Comparison of ENCODE assay signal across 16 cellular contexts in genomic region chr2:182818541-182819308, GRCh38. TPM values are rescaled to one million over a fixed set of nuclear protein-coding genes. Genes with fewer than 3 reads are reported as not detected.
DNase-seq lines count a peak whose midpoint lies in the region; ATAC-seq, FAIRE-seq and TF ChIP-seq lines count a peak whose summit lies in the region.
"Had no signal": no experiment of that assay in that cellular context is flagged by ENCODE, and none has a peak within 500 bp of the region (broad histone marks: within the 10 kb centered on the region; RNA-seq: fewer than 3 reads in every experiment).

No MANE protein-coding gene starts in this region.

- H3K4me2 ChIP-seq in H1 (ENCODE audit: insufficient read depth in 1 of 2, low read depth in 2 of 2, low read length in 2 of 2) = peak overlapping the region; percentile 13 to 50
- H3K4me2 ChIP-seq: A549 had no signal

- H3K14ac ChIP-seq in H1 (ENCODE audit: insufficient read length) = no peak overlapping the region

- ATAC-seq in HG02840 (IDR thresholded peaks at IDR 0.05; ENCODE audit: low FRiP score, unreplicated experiment) (no peak), GM21529 (IDR thresholded peaks at IDR 0.05; ENCODE audit: unreplicated experiment) (no peak)
- ATAC-seq: A549 had no signal

- H3K18ac ChIP-seq in H1 (ENCODE audit: extremely low read depth, low read length) = no peak overlapping the region; the same call in 1 of the 2 replicates

- no peaks in the 10 kb centered on the region for H3K27me3 ChIP-seq in H1 (replicated peaks in 1 of 4; ENCODE audit: control insufficient read depth in 3 of 4, extremely low read depth in 1 of 4, insufficient read depth in 3 of 4, low read length in 3 of 4)

- WGBS in H1 (ENCODE audit: extremely low coverage in 1 of 2, insufficient coverage in 1 of 2, insufficient read length in 1 of 2, insufficient replicate concordance in 2 of 2, low coverage in 1 of 2, low lambda C conversion rate in 2 of 2, missing lambda C conversion rate in 1 of 2), 2 experiments = 22% methylated on average over 6 of the region's 6 CpGs; no CpG with 5 or more reads in 1 of the 2 experiments

- CTCF ChIA-PET in H1 (lab: Charles Lee; ENCODE audit: partially characterized antibody) = interaction anchor here (0.6 to 2.2 kb wide), 15 partner anchors 8 to 562 kb away, joined by 3 to 8 read pairs (median 4); partner anchors contain the start of gene FRZB

- no peak overlapping the region for H2BK12ac ChIP-seq in H1 (ENCODE audit: low read depth, low read length)

- H2BK20ac ChIP-seq in H1 (ENCODE audit: low read length) = no peak overlapping the region

- H3K56ac ChIP-seq in H1 (replicated peaks; ENCODE audit: insufficient read length, low read depth, low read length) = no peak overlapping the region

- H4K8ac ChIP-seq in H1 (ENCODE audit: extremely low read depth, insufficient read depth, low read length) = no peak overlapping the region

- H3K27ac ChIP-seq in H1 (ENCODE audit: low read depth, low read length) = peak overlapping the region; percentile 25; the same call in 1 of the 2 replicates
- H3K27ac ChIP-seq: A549 had no signal

- H3K27me3 Mint-ChIP-seq in osteocyte (ENCODE audit: unreplicated experiment) = peaks cover 7% of the 10 kb centered on the region

- H3K36me3 ChIP-seq in H1 (ENCODE audit: control insufficient read depth in 2 of 4, insufficient read depth in 4 of 4, low read length in 3 of 4) = no peaks in the 10 kb centered on the region

- no peak overlapping the region for H2AFZ ChIP-seq in H1 (ENCODE audit: low read length)

- H4K5ac ChIP-seq in H1 (ENCODE audit: insufficient read length, low read depth, low read length) = peak overlapping the region; percentile 80

- no peak overlapping the region for H3K23ac ChIP-seq in H1 (ENCODE audit: insufficient read length)

- no peaks in the 10 kb centered on the region for H4K20me1 ChIP-seq in H1 (replicated peaks in 1 of 2; ENCODE audit: control insufficient read depth in 1 of 2, insufficient read depth in 2 of 2, low read length in 2 of 2)

- POLR2A ChIA-PET in H1 (lab: Charles Lee; ENCODE audit: partially characterized antibody) = interaction anchor here (1.1 to 1.6 kb wide), 4 partner anchors 9 to 48 kb away, joined by 3 to 7 read pairs (median 4); partner anchors contain the start of gene FRZB

- no peak for TF ChIP-seq RAD21 in H1 (IDR thresholded peaks at IDR 0.05 in 1 of 2, conservative IDR thresholded peaks at IDR 0.05 in 1 of 2; ENCODE audit: low read depth in 2 of 2, low read length in 2 of 2)

- no peak for TF ChIP-seq EP300 in H1 (IDR thresholded peaks at IDR 0.05; ENCODE audit: borderline replicate concordance in 1 of 2, low read depth in 2 of 2, low read length in 2 of 2)

- TF ChIP-seq CTCF in H1 (IDR thresholded peaks at IDR 0.05; ENCODE audit: control extremely low read depth in 1 of 3, insufficient read depth in 1 of 3, low read depth in 1 of 3, low read length in 3 of 3) (no peak), osteocyte (IDR thresholded peaks at IDR 0.05) (no peak)

- no peak overlapping the region for H2BK15ac ChIP-seq in H1 (ENCODE audit: low read length)

- H4K91ac ChIP-seq in H1 (replicated peaks; ENCODE audit: insufficient read length, low read length) = no peak overlapping the region

- no peak overlapping the region for H3K4ac ChIP-seq in H1 (replicated peaks; ENCODE audit: insufficient read length, low read depth, low read length)

- H3K27ac Mint-ChIP-seq in osteocyte (ENCODE audit: unreplicated experiment) = peak overlapping the region; percentile 74
- H3K27ac Mint-ChIP-seq: activated B cell treated with CpG ODN at 0.5 μM for 24 hours had no signal

- peaks cover 32% of the 10 kb centered on the region for H3K4me1 Mint-ChIP-seq in osteocyte (ENCODE audit: unreplicated experiment)
- H3K4me1 Mint-ChIP-seq: activated B cell treated with CpG ODN at 0.5 μM for 24 hours had no signal

- peaks cover 0 to 26% (median 4%) of the 10 kb centered on the region in 4 experiments; a peak in 4 of 7 replicates for H3K4me1 ChIP-seq in H1 (replicated peaks in 1 of 4; ENCODE audit: control insufficient read depth in 3 of 4, insufficient read depth in 4 of 4, low read length in 3 of 4)
- H3K4me1 ChIP-seq: A549 had no signal

- H3K36me3 Mint-ChIP-seq in osteocyte (ENCODE audit: unreplicated experiment) = no peaks in the 10 kb centered on the region

- H3K79me2 ChIP-seq in H1 (ENCODE audit: control insufficient read depth in 1 of 2, insufficient read depth in 2 of 2, low read length in 2 of 2) = no peaks in the 10 kb centered on the region

- FAIRE-seq in H1 (lab: Jason Lieb, UNC) = peak; percentile 58
- FAIRE-seq: A549 had no signal

- no peaks in the 10 kb centered on the region for H3K9me3 ChIP-seq in H1 (ENCODE audit: insufficient read depth in 2 of 2, low read depth in 1 of 2, low read length in 1 of 2)
- H3K9me3 ChIP-seq: A549 had no signal

- peak overlapping the region; percentile 7; the same call in 1 of the 2 replicates for H2BK5ac ChIP-seq in H1 (ENCODE audit: low read depth, low read length)

- peak overlapping the region; percentile 75 for H2BK120ac ChIP-seq in H1 (replicated peaks; ENCODE audit: low read depth, low read length)

- H3K23me2 ChIP-seq in H1 (ENCODE audit: low read depth, low read length) = no peaks in the 10 kb centered on the region

- no peaks in the 10 kb centered on the region for H3K79me1 ChIP-seq in H1 (ENCODE audit: low read depth, low read length)

- H3K9ac ChIP-seq in H1 (replicated peaks in 1 of 4; ENCODE audit: extremely low read depth in 1 of 4, low read depth in 3 of 4, low read length in 3 of 4) = no peak overlapping the region

- DNase-seq in NCI-H1694 treated with DMSO at 0.1 percent for 48 hours (lab: John Stamatoyannopoulos, UW) (peak; percentile 2), NCI-H1694 (lab: John Stamatoyannopoulos, UW) (no peak), NCI-H2227 treated with DMSO at 0.1 percent for 48 hours (lab: John Stamatoyannopoulos, UW) (peak; percentile 78), H1 (ENCODE audit: low read depth in 1 of 2, low spot score in 2 of 2) (peak in 1 of 2 experiments; percentile 10), osteocyte (ENCODE audit: extremely low spot score, unreplicated experiment) (no peak), erythroblast (lab: John Stamatoyannopoulos, UW) (no peak)
- DNase-seq: activated B cell treated with CpG ODN at 0.5 μM for 24 hours; activated CD8-positive, alpha-beta memory T cell treated with anti-CD3 and anti-CD28 coated beads, Interleukin-2, amount 50 U/mL, for 48 hours; midbrain; posterior cingulate gyrus; stimulated activated CD8-positive, alpha-beta memory T cell treated with anti-CD3 and anti-CD28 coated beads, Interleukin-4, amount 100 ng/mL, for 48 hours; trophoblast cell had no signal

- H3K4me3 Mint-ChIP-seq in osteocyte (ENCODE audit: unreplicated experiment) = no peak overlapping the region
- H3K4me3 Mint-ChIP-seq: activated B cell treated with CpG ODN at 0.5 μM for 24 hours had no signal

- H2AK5ac ChIP-seq in H1 (ENCODE audit: low read depth, low read length) = no peak overlapping the region

- H3K4me3 ChIP-seq in H1 (ENCODE audit: extremely low read depth in 1 of 4, insufficient read depth in 2 of 4, low read depth in 3 of 4, low read length in 4 of 4) = peak overlapping the region in 1 of 4 experiments; percentile 33; a peak in 2 of 8 replicates
- H3K4me3 ChIP-seq: A549 had no signal

- no peaks in the 10 kb centered on the region for H3K9me3 Mint-ChIP-seq in osteocyte (ENCODE audit: unreplicated experiment)
- H3K9me3 Mint-ChIP-seq: activated B cell treated with CpG ODN at 0.5 μM for 24 hours had no signal

- TF ChIP-seq POLR2A in H1 (IDR thresholded peaks at IDR 0.05; ENCODE audit: control extremely low read depth in 1 of 2, low read depth in 2 of 2, low read length in 2 of 2) = no peak
- TF ChIP-seq POLR2A in erythroblast (IDR thresholded peaks at IDR 0.05; ENCODE audit: low read length) = no peak

RNA-seq across cellular contexts. Expression of gene FRZB, which starts 47.7 kb away (rescaled TPM):
- 4.6 and 4.7 TPM in 2 replicates for total RNA-seq in H1 (2021; fragmentation: NEBNext Ultra II Directional; extraction: Animal tissue kit (Norgen Biotek cat#: 25700))
- 4.4 and 5.0 TPM in 2 replicates for polyA plus RNA-seq in H1 (2011; rRNA removed)
- 4.4 TPM for polyA plus RNA-seq in H1 (2011; cell fraction: cytosol; rRNA removed)
- 4.7 TPM for polyA plus RNA-seq in H1 (2011; cell fraction: nucleus; rRNA removed)
- 2.8 to 4.4 TPM (median 3.2 TPM) in 4 replicates for polyA plus RNA-seq in H1 (2012, experiment 1 of 2)
- polyA plus RNA-seq in H1 (2012, experiment 2 of 2) = 2.7 TPM
- polyA plus RNA-seq in H1 (2013, experiment 1 of 2) = 2.7 TPM
- polyA plus RNA-seq in H1 (2013, experiment 2 of 2) = 3.5 TPM
- 2.4 and 2.5 TPM in 2 replicates for polyA minus RNA-seq in H1 (2011; rRNA and poly(A)+ RNA removed)
- polyA minus RNA-seq in H1 (2011; cell fraction: cytosol; rRNA and poly(A)+ RNA removed) = 2.6 TPM
- polyA minus RNA-seq in H1 (2011; cell fraction: nucleus; rRNA and poly(A)+ RNA removed) = 3.4 TPM
- total RNA-seq in osteocyte = 46.6 and 47.3 TPM in 2 replicates
- total RNA-seq: activated B cell treated with CpG ODN at 0.5 μM for 24 hours, epithelial cell of proximal tubule had no signal

Comparison
In these comparisons a context has a peak if more than half of its experiments do, and no peak if none do; other contexts are left out.
1. DNase-seq: peak in NCI-H1694 treated with DMSO at 0.1 percent for 48 hours (single experiment) and NCI-H2227 treated with DMSO at 0.1 percent for 48 hours (single experiment); none in NCI-H1694 (single experiment), osteocyte (single experiment) and erythroblast (0 of 2).